9 cellular contexts compared by ENCODE assay signal in genomic region chr4:2290974-2291704, GRCh38. TPM values are rescaled to one million over a fixed set of nuclear protein-coding genes. Genes with fewer than 3 reads are reported as not detected.
A peak's percentile ranks its signal among the peaks of the same experiment; 100 is the strongest.
DNase-seq lines count a peak whose midpoint lies in the region; ATAC-seq and TF ChIP-seq lines count a peak whose summit lies in the region.
"Had no signal": no experiment of that assay in that cellular context is flagged by ENCODE, and none has a peak within 500 bp of the region (broad histone marks: within the 10 kb centered on the region; RNA-seq: fewer than 3 reads in every experiment).

No MANE protein-coding gene starts in this region.

- H3K4me1 Mint-ChIP-seq in activated CD4-positive, alpha-beta T cell treated with anti-CD3 and anti-CD28 coated beads, Interleukin-2, amount 10 ng/mL, durations not matched to agents 24 days and 14 days = peaks cover 11% of the 10 kb centered on the region

- intact Hi-C loops in activated CD4-positive, alpha-beta T cell treated with anti-CD3 and anti-CD28 coated beads, Interleukin-2, amount 10 ng/mL, durations not matched to agents 24 days and 14 days (cut with micrococcal nuclease) = no loop called here
- intact Hi-C loops in left lung (cut with DNase I) = no loop called here

- no peaks in the 10 kb centered on the region for H3K9me3 Mint-ChIP-seq in activated CD4-positive, alpha-beta T cell treated with anti-CD3 and anti-CD28 coated beads, Interleukin-2, amount 10 ng/mL, durations not matched to agents 24 days and 14 days
- H3K9me3 Mint-ChIP-seq: neural crest cell had no signal

- no peak overlapping the region for H3K4me3 ChIP-seq in left lung

- H3K27me3 ChIP-seq in left lung = no peaks in the 10 kb centered on the region

- peaks cover 0 to 4% of the 10 kb centered on the region in 2 donors for H3K9me3 ChIP-seq in left lung

- peak; percentile 88 for DNase-seq in activated CD4-positive, alpha-beta T cell treated with anti-CD3 and anti-CD28 coated beads, Interleukin-2, amount 10 ng/mL, durations not matched to agents 24 days and 14 days
- DNase-seq in ecto neural progenitor cell (ENCODE audit: low spot score) (peak; percentile 44), NCI-H1930 (lab: John Stamatoyannopoulos, UW) (no peak), NCI-H526 treated with DMSO at 0.1 percent for 48 hours (lab: John Stamatoyannopoulos, UW) (no peak), left lung (no peak)
- DNase-seq in stimulated activated CD8-positive, alpha-beta memory T cell treated with anti-CD3 and anti-CD28 coated beads, Interleukin-12 subunit alpha, Interleukin-12 subunit beta, amount 100 ng/mL, for 24 hours (ENCODE audit: extremely low read depth) = peak; percentile 20

- H3K27ac ChIP-seq in left lung = no peak overlapping the region

- no peaks in the 10 kb centered on the region for H3K4me1 ChIP-seq in left lung

- H3K36me3 ChIP-seq in left lung = peaks cover 0 to 3% of the 10 kb centered on the region in 2 donors

- no peak for TF ChIP-seq CTCF in left lung (IDR thresholded peaks at IDR 0.05)

- H3K4me3 Mint-ChIP-seq in activated CD4-positive, alpha-beta T cell treated with anti-CD3 and anti-CD28 coated beads, Interleukin-2, amount 10 ng/mL, durations not matched to agents 24 days and 14 days = peak overlapping the region; percentile 75
- H3K4me3 Mint-ChIP-seq: neural crest cell had no signal

- ATAC-seq in GM18867 (IDR thresholded peaks at IDR 0.05; ENCODE audit: unreplicated experiment) = peak; percentile 63
- no peak for ATAC-seq in GM21576 (IDR thresholded peaks at IDR 0.05; ENCODE audit: unreplicated experiment)
- no peak for ATAC-seq in left lung

- peaks cover 11% of the 10 kb centered on the region for H3K27me3 Mint-ChIP-seq in activated CD4-positive, alpha-beta T cell treated with anti-CD3 and anti-CD28 coated beads, Interleukin-2, amount 10 ng/mL, durations not matched to agents 24 days and 14 days

- H3K27ac Mint-ChIP-seq in activated CD4-positive, alpha-beta T cell treated with anti-CD3 and anti-CD28 coated beads, Interleukin-2, amount 10 ng/mL, durations not matched to agents 24 days and 14 days = peak overlapping the region; percentile 67

- H3K36me3 Mint-ChIP-seq in activated CD4-positive, alpha-beta T cell treated with anti-CD3 and anti-CD28 coated beads, Interleukin-2, amount 10 ng/mL, durations not matched to agents 24 days and 14 days (ENCODE audit: low read depth) = no peaks in the 10 kb centered on the region

RNA-seq across cellular contexts. Expression of gene MXD4, which starts 29.2 kb away (rescaled TPM):
- total RNA-seq in activated CD4-positive, alpha-beta T cell treated with anti-CD3 and anti-CD28 coated beads, Interleukin-2, amount 10 ng/mL, durations not matched to agents 24 days and 14 days = 4.9 and 5.2 TPM in 2 replicates
- 10 to 100 TPM; 52.4 to 84.6 TPM for total RNA-seq in left lung

RNA-seq across cellular contexts. Expression of gene HAUS3, which starts 49.2 kb away (rescaled TPM):
- total RNA-seq in activated CD4-positive, alpha-beta T cell treated with anti-CD3 and anti-CD28 coated beads, Interleukin-2, amount 10 ng/mL, durations not matched to agents 24 days and 14 days = 19.3 and 19.4 TPM in 2 replicates
- 10 to 100 TPM in 1 of 2 donors, 1 to 10 TPM in 1; 9.7 to 13.3 TPM for total RNA-seq in left lung

RNA-seq across cellular contexts. Expression of gene POLN, which starts 49.2 kb away (rescaled TPM):
- 1.9 and 2.3 TPM in 2 replicates for total RNA-seq in activated CD4-positive, alpha-beta T cell treated with anti-CD3 and anti-CD28 coated beads, Interleukin-2, amount 10 ng/mL, durations not matched to agents 24 days and 14 days
- total RNA-seq in left lung = 1 to 10 TPM; 3.3 to 3.6 TPM

Comparison
In these comparisons a context has a peak if more than half of its experiments do, and no peak if none do; other contexts are left out.
1. DNase-seq: peak in activated CD4-positive, alpha-beta T cell treated with anti-CD3 and anti-CD28 coated beads, Interleukin-2, amount 10 ng/mL, durations not matched to agents 24 days and 14 days (single experiment), ecto neural progenitor cell (single experiment) and stimulated activated CD8-positive, alpha-beta memory T cell treated with anti-CD3 and anti-CD28 coated beads, Interleukin-12 subunit alpha, Interleukin-12 subunit beta, amount 100 ng/mL, for 24 hours (single experiment); none in NCI-H1930 (0 of 2), NCI-H526 treated with DMSO at 0.1 percent for 48 hours (single experiment) and left lung (0 of 2).